In genomic region chr5:171624396-171624795, GRCh38 we compare ENCODE assay signal across 1 cellular context.
TF ChIP-seq lines count a peak whose summit lies in the region.

No MANE protein-coding gene starts in this region.

TF ChIP-seq in H1, 55 proteins besides CTCF, POLR2A, EP300 and RAD21 (continued from another document):
- TF ChIP-seq CHD7 (IDR thresholded peaks at IDR 0.05; ENCODE audit: insufficient replicate concordance, low read length) = no peak
- TF ChIP-seq EZH2 (IDR thresholded peaks at IDR 0.05; ENCODE audit: low read depth, low read length, severe bottlenecking) = no peak
- no peak for TF ChIP-seq POU5F1 (IDR thresholded peaks at IDR 0.05; ENCODE audit: low read depth, low read length)
- no peak for TF ChIP-seq CEBPB (IDR thresholded peaks at IDR 0.05; ENCODE audit: low read depth, low read length)
- no peak for TF ChIP-seq TAF7 (optimal IDR thresholded peaks at IDR 0.05; ENCODE audit: borderline replicate concordance, low read depth, low read length)
- TF ChIP-seq FOSL1 (IDR thresholded peaks at IDR 0.05; ENCODE audit: insufficient read depth, low read depth, low read length) = no peak
- no peak for TF ChIP-seq CBX8 (IDR thresholded peaks at IDR 0.05; ENCODE audit: borderline replicate concordance, low read depth, low read length)
